ENCODE assay signal across 27 cellular contexts in genomic region chr5:28770307-28770706, GRCh38.
"Had no signal": no experiment of that assay in that cellular context is flagged by ENCODE, and none has a peak within 500 bp of the region (broad histone marks: within the 10 kb centered on the region; RNA-seq: fewer than 3 reads in every experiment).

No MANE protein-coding gene starts in this region.

- H3K4me1 ChIP-seq: stomach, suprapubic skin, testis, thyroid gland, tibial artery, tibial nerve, transverse colon, upper lobe of left lung, upper lobe of right lung, uterus, vagina had no signal

- H3K27me3 ChIP-seq: stomach, suprapubic skin, testis, thyroid gland, tibial artery, tibial nerve, transverse colon, upper lobe of left lung, upper lobe of right lung, uterus, vagina had no signal

- H3K27ac ChIP-seq: stomach, suprapubic skin, testis, thoracic aorta, thyroid gland, tibial artery, tibial nerve, transverse colon, upper lobe of left lung, upper lobe of right lung, uterus, vagina had no signal

- H3K36me3 ChIP-seq: stomach, suprapubic skin, thoracic aorta, thyroid gland, tibial artery, tibial nerve, transverse colon, upper lobe of left lung, upper lobe of right lung, uterus, vagina had no signal

- H3K4me3 ChIP-seq: stomach, suprapubic skin, testis, thoracic aorta, thyroid gland, tibial artery, tibial nerve, transverse colon, upper lobe of left lung, upper lobe of right lung, uterus, vagina had no signal

- FAIRE-seq: urothelium cell line had no signal

- DNase-seq: stimulated activated CD4-positive, alpha-beta T cell treated with anti-CD3 and anti-CD28 coated beads, Interleukin-2, amount 100 ng/mL, for 48 hours; stimulated activated CD4-positive, alpha-beta T cell treated with anti-CD3 and anti-CD28 coated beads, Interleukin-4, amount 100 ng/mL, for 1 hour; stimulated activated CD4-positive, alpha-beta T cell treated with anti-CD3 and anti-CD28 coated beads, Interleukin-4, amount 100 ng/mL, for 24 hours; stimulated activated CD4-positive, alpha-beta T cell treated with anti-CD3 and anti-CD28 coated beads, Interleukin-4, amount 100 ng/mL, for 4 hours; stimulated activated CD8-positive, alpha-beta memory T cell treated with anti-CD3 and anti-CD28 coated beads, Interleukin-4, amount 100 ng/mL, for 48 hours; stimulated activated naive B cell treated with anti-CD40 and anti-IgM and Interleukin-4, amounts not matched to agents 10 μg/mL and 1 μg/mL and 100 μg/mL, for 72 hours; stimulated activated naive CD4-positive, alpha-beta T cell; stimulated activated naive CD4-positive, alpha-beta T cell treated with Interleukin-2 at 50 U/mL for 16 hours; stimulated activated naive CD8-positive, alpha-beta T cell treated with anti-CD3 and anti-CD28 coated beads, Interleukin-15, amount 100 ng/mL, for 72 hours; stimulated activated naive CD8-positive, alpha-beta T cell treated with anti-CD3 and anti-CD28 coated beads, Interleukin-15, Interleukin-2, amounts not matched to agents 100 U/mL and 50 U/mL, for 24 hours; stomach; substantia nigra; testis; thyroid gland; tibial artery; transverse colon; trophoblast cell; upper lobe of left lung; upper lobe of right lung; uterus had no signal

- H3K9me3 ChIP-seq: stomach, suprapubic skin, testis, thoracic aorta, thyroid gland, tibial artery, tibial nerve, transverse colon, upper lobe of left lung, upper lobe of right lung, uterus, vagina had no signal

- ATAC-seq: stimulated activated effector memory CD8-positive, alpha-beta T cell treated with anti-CD3 and anti-CD28 coated beads, Interleukin-12 subunit alpha, Interleukin-12 subunit beta, amount 100 ng/mL, for 72 hours; stimulated activated memory B cell treated with anti-CD40 and anti-IgM and Interleukin-4, amounts not matched to agents 10 μg/mL and 1 μg/mL and 100 μg/mL, for 72 hours; stimulated activated naive B cell treated with anti-CD40 and anti-IgM and Interleukin-4, amounts not matched to agents 10 μg/mL and 1 μg/mL and 100 μg/mL, for 72 hours; stimulated activated naive CD8-positive, alpha-beta T cell treated with anti-CD3 and anti-CD28 coated beads, Interleukin-15, amount 100 ng/mL, for 72 hours; stimulated activated naive CD8-positive, alpha-beta T cell treated with anti-CD3 and anti-CD28 coated beads, Interleukin-15, Interleukin-2, amounts not matched to agents 100 U/mL and 50 U/mL, for 24 hours; upper lobe of right lung had no signal
